8 cellular contexts compared by ENCODE assay signal in the genomic region with DNA sequence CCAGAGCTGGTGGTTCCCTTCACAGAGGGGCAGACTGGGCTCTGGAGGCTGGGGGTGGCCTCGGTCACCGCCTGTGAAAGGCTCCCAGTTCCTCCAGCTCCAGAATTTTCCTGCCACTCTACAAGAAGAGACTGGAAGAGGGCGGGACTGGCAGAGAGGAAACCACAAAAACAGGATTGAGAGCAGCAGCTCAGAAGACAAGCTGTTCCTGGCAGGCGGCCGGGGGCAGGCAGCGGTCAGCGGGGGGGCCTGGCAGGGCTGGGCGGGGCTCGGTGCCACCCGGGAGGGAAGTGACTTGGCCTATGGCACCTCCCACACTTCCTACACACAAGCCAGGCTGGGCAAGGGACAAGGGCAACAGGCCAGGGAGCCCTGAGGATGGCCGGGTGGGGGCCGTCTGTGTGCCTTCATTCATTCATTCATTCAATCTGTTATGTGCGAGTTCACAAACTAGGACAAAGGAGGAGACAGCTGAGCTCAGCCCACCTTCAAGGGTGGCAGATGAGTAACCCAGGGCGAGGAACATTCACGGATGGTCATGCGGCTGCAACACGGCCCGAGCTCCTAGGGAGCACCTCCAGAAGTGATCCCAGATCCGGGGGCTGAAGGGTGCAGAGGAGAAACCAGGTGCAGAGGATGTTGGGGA. TPM values are rescaled to one million over a fixed set of nuclear protein-coding genes. Genes with fewer than 3 reads are reported as not detected.
DNase-seq lines count a peak whose midpoint lies in the region; ATAC-seq, FAIRE-seq and TF ChIP-seq lines count a peak whose summit lies in the region.

No MANE protein-coding gene starts in this region.

- CTCF ChIA-PET in mammary epithelial cell (lab: Charles Lee; ENCODE audit: low non-redundant PET): no interaction called here

- peak overlapping the region in 2 of 3 experiments; percentile 19 to 39 for H3K4me3 ChIP-seq in mammary epithelial cell (replicated peaks in 1 of 3; ENCODE audit: insufficient read depth in 1 of 3, low read depth in 2 of 3, low read length in 3 of 3)
- H3K4me3 ChIP-seq in skeletal muscle tissue (ENCODE audit: low read length in 3 of 3): peak overlapping the region; percentile 30 to 68 (median 54)

- peak overlapping the region; percentile 91 for H3K4me2 ChIP-seq in mammary epithelial cell (ENCODE audit: insufficient read depth, low read depth, low read length)

- no TSS peak for BruUV-seq in mammary epithelial cell (replicated peaks; lab: Mats Ljungman, UMichigan)

- intact Hi-C loops in mammary epithelial cell (cut with micrococcal nuclease): loop anchor here (2.0 kb wide), 2 partner anchors 14 to 28 kb away; no protein-coding TSS in a partner anchor

- FAIRE-seq in islet of Langerhans (lab: Jason Lieb, UNC) (peak; percentile 27), GM19239 (lab: Jason Lieb, UNC) (no peak)

- no peak for ATAC-seq in GM18870 (IDR thresholded peaks at IDR 0.05; ENCODE audit: unreplicated experiment)

- H3K79me2 ChIP-seq in mammary epithelial cell (ENCODE audit: insufficient read depth, low read length): no peaks in the 10 kb centered on the region

- WGBS in mammary epithelial cell (ENCODE audit: low coverage, missing lambda C conversion rate): 5% methylated on average over 8 of the region's 19 CpGs

- H3K27ac ChIP-seq in mammary epithelial cell (ENCODE audit: insufficient read depth, low read depth, low read length): peak overlapping the region; percentile 80
- H3K27ac ChIP-seq in skeletal muscle tissue (ENCODE audit: low read depth, low read length): peak overlapping the region; percentile 92

- peaks cover 13% of the 10 kb centered on the region for H3K9me3 ChIP-seq in mammary epithelial cell (replicated peaks; ENCODE audit: insufficient read depth, low read length)
- peaks cover 0 to 5% (median 0%) of the 10 kb centered on the region in 3 donors for H3K9me3 ChIP-seq in skeletal muscle tissue (ENCODE audit: control insufficient read depth in 3 of 3, low read length in 3 of 3)

- H3K27me3 ChIP-seq in mammary epithelial cell (ENCODE audit: insufficient read depth, low read length) (no peaks in the 10 kb centered on the region), skeletal muscle tissue (ENCODE audit: control insufficient read depth in 3 of 3, insufficient read depth in 3 of 3, low read length in 3 of 3) (no peaks in the 10 kb centered on the region)

- TF ChIP-seq CTCF in mammary epithelial cell (conservative IDR thresholded peaks at IDR 0.05 in 1 of 2, IDR thresholded peaks at IDR 0.05 in 1 of 2; ENCODE audit: extremely low read depth in 1 of 2, insufficient read depth in 1 of 2, low read depth in 1 of 2, low read length in 2 of 2): no peak

- in situ Hi-C loops in KBM-7 (cut with MboI; ENCODE audit: low pct_unique_long_range_greater_than_20kb, low sequenced_read_pairs): no loop called here
- in situ Hi-C loops in mammary epithelial cell (cut with MboI; ENCODE audit: low sequenced_read_pairs in 2 of 2): no loop called here

- H3K4me1 ChIP-seq in mammary epithelial cell (ENCODE audit: insufficient read depth, low read length) (peaks cover 31% of the 10 kb centered on the region), skeletal muscle tissue (ENCODE audit: control insufficient read depth in 3 of 3, insufficient read depth in 3 of 3, low read length in 3 of 3) (peaks cover 14 to 30% (median 19%) of the 10 kb centered on the region in 3 donors)

- dilution Hi-C loops in mammary epithelial cell (cut with HindIII; ENCODE audit: low sequenced_read_pairs): loop anchor here (5.0 kb wide), 1 partner anchor 40 kb away; no protein-coding TSS in a partner anchor

- peak; percentile 86 for DNase-seq in COLO668 (lab: John Stamatoyannopoulos, UW; ENCODE audit: unreplicated experiment)
- DNase-seq in KBM-7: peak; percentile 77
- DNase-seq in SHP77 (lab: John Stamatoyannopoulos, UW): peak; percentile 61 to 84
- DNase-seq in mammary epithelial cell: peak; percentile 95
- DNase-seq in GM19239 (ENCODE audit: insufficient read length, low spot score): no peak

- no peaks in the 10 kb centered on the region for H4K20me1 ChIP-seq in mammary epithelial cell (ENCODE audit: insufficient read depth, low read length)

- H2AFZ ChIP-seq in mammary epithelial cell (ENCODE audit: low read depth, low read length): peak overlapping the region; percentile 77

- H3K9ac ChIP-seq in mammary epithelial cell (ENCODE audit: insufficient read depth, low read length) (peak overlapping the region; percentile 49), skeletal muscle tissue (ENCODE audit: low read depth in 1 of 3, low read length in 3 of 3) (peak overlapping the region; percentile 81 to 84 (median 82))

- H3K36me3 ChIP-seq in mammary epithelial cell (ENCODE audit: insufficient read depth, low read length): no peaks in the 10 kb centered on the region
- no peaks in the 10 kb centered on the region for H3K36me3 ChIP-seq in skeletal muscle tissue (ENCODE audit: control insufficient read depth in 3 of 3, insufficient read depth in 3 of 3, low read length in 3 of 3)

RNA-seq across cellular contexts. Expression of gene BTBD2, which starts 16.9 kb away (rescaled TPM):
- total RNA-seq in mammary epithelial cell (10 to 100 TPM; 39.5 to 62.8 TPM), skeletal muscle tissue (28.7 TPM)
- 25.9 TPM for polyA plus RNA-seq in mammary epithelial cell
- polyA minus RNA-seq in mammary epithelial cell: 39.2 TPM

RNA-seq across cellular contexts. Expression of gene MKNK2, which starts 18.6 kb away (rescaled TPM):
- total RNA-seq in mammary epithelial cell: 100 to 1,000 TPM in 1 of 2 donors, 10 to 100 TPM in 1; 91.7 to 248 TPM
- 152 TPM for polyA plus RNA-seq in mammary epithelial cell
- 244 TPM for polyA minus RNA-seq in mammary epithelial cell
- total RNA-seq in skeletal muscle tissue: 32.4 TPM
